Comparison of ENCODE assay signal across 29 cellular contexts in genomic region chr2:2568411-2568810, GRCh38.
"Had no signal": no experiment of that assay in that cellular context is flagged by ENCODE, and none has a peak within 500 bp of the region (broad histone marks: within the 10 kb centered on the region; RNA-seq: fewer than 3 reads in every experiment).

No MANE protein-coding gene starts in this region.

- H3K4me1 Mint-ChIP-seq: immature natural killer cell; memory B cell; mesothelial cell of epicardium; naive thymus-derived CD4-positive, alpha-beta T cell; nephron; stimulated activated memory B cell treated with anti-CD40 and anti-IgM and Interleukin-4, amounts not matched to agents 10 μg/mL and 1 μg/mL and 100 μg/mL, for 72 hours had no signal

- H3K27me3 Mint-ChIP-seq: stimulated activated memory B cell treated with anti-CD40 and anti-IgM and Interleukin-4, amounts not matched to agents 10 μg/mL and 1 μg/mL and 100 μg/mL, for 72 hours had no signal

- H3K4me3 Mint-ChIP-seq: immature natural killer cell; memory B cell; mesothelial cell of epicardium; naive thymus-derived CD4-positive, alpha-beta T cell; nephron; neural progenitor cell; stimulated activated memory B cell treated with anti-CD40 and anti-IgM and Interleukin-4, amounts not matched to agents 10 μg/mL and 1 μg/mL and 100 μg/mL, for 72 hours; type B pancreatic cell had no signal

- H3K36me3 ChIP-seq: colonic mucosa, neural progenitor cell, ovary, sigmoid colon, tibial artery had no signal

- H3K4me3 ChIP-seq: colonic mucosa, lung, mucosa of descending colon, neural progenitor cell, ovary, psoas muscle, sigmoid colon, testis, tibial artery had no signal

- H3K27ac Mint-ChIP-seq: immature natural killer cell; memory B cell; mesothelial cell of epicardium; naive thymus-derived CD4-positive, alpha-beta T cell; nephron; neural progenitor cell; stimulated activated memory B cell treated with anti-CD40 and anti-IgM and Interleukin-4, amounts not matched to agents 10 μg/mL and 1 μg/mL and 100 μg/mL, for 72 hours; type B pancreatic cell had no signal

- H3K9me3 Mint-ChIP-seq: immature natural killer cell; memory B cell; mesothelial cell of epicardium; naive thymus-derived CD4-positive, alpha-beta T cell; nephron; neural progenitor cell; stimulated activated memory B cell treated with anti-CD40 and anti-IgM and Interleukin-4, amounts not matched to agents 10 μg/mL and 1 μg/mL and 100 μg/mL, for 72 hours; type B pancreatic cell had no signal

- H3K27ac ChIP-seq: colonic mucosa, neural progenitor cell, ovary, psoas muscle, sigmoid colon, testis, tibial artery had no signal

- DNase-seq: colonic mucosa; dermis blood vessel endothelial cell; effector memory CD4-positive, alpha-beta T cell; hypothalamus; immature natural killer cell; left ventricle myocardium superior; mucosa of descending colon; naive thymus-derived CD4-positive, alpha-beta T cell; nucleus accumbens; ovary; posterior cingulate gyrus; right cardiac atrium; sigmoid colon; stimulated activated CD4-positive, alpha-beta T cell treated with anti-CD3 and anti-CD28 coated beads, Interleukin-4, amount 100 ng/mL, for 4 hours; stimulated activated naive CD8-positive, alpha-beta T cell treated with anti-CD3 and anti-CD28 coated beads, Interleukin-15, Interleukin-2, amounts not matched to agents 100 U/mL and 50 U/mL, for 24 hours; substantia nigra; testis; tibial artery had no signal

- H3K36me3 Mint-ChIP-seq: immature natural killer cell; memory B cell; mesothelial cell of epicardium; naive thymus-derived CD4-positive, alpha-beta T cell; neural progenitor cell; stimulated activated memory B cell treated with anti-CD40 and anti-IgM and Interleukin-4, amounts not matched to agents 10 μg/mL and 1 μg/mL and 100 μg/mL, for 72 hours; type B pancreatic cell had no signal

- H3K9me3 ChIP-seq: colonic mucosa, ovary, psoas muscle, sigmoid colon, testis, tibial artery had no signal

- H3K4me1 ChIP-seq: colonic mucosa, psoas muscle, sigmoid colon, tibial artery had no signal

- H3K27me3 ChIP-seq: colonic mucosa, neural progenitor cell, ovary, sigmoid colon, testis had no signal

- FAIRE-seq: endometrium, frontal cortex, keratinocyte had no signal
